ENCODE assay signal across 1 cellular context in genomic region chr16:88639231-88640038, GRCh38.
TF ChIP-seq lines count a peak whose summit lies in the region.

No MANE protein-coding gene starts in this region.

TF ChIP-seq in HepG2, 621 proteins besides CTCF, POLR2A, EP300 and RAD21 (continues in another document):
- 0 out of 2 replicates have a peak, but pooled peaks have one; percentile 3 for TF ChIP-seq TFDP1 (CRISPR knock-in tag; IDR thresholded peaks at IDR 0.05; ENCODE audit: borderline replicate concordance)
- no peak for TF ChIP-seq ZMAT3 (CRISPR knock-in tag; conservative IDR thresholded peaks at IDR 0.05)
- TF ChIP-seq IRF9 (CRISPR knock-in tag; IDR thresholded peaks at IDR 0.05; ENCODE audit: borderline replicate concordance): peak; percentile 62; the same call in 1 of the 2 replicates
- 0 out of 2 replicates have a peak, but pooled peaks have one; percentile 20 for TF ChIP-seq ZBTB4 (CRISPR knock-in tag; IDR thresholded peaks at IDR 0.05; ENCODE audit: borderline replicate concordance)
- peak; percentile 32; the same call in 1 of the 2 replicates for TF ChIP-seq FOXC1 (CRISPR knock-in tag; IDR thresholded peaks at IDR 0.05; ENCODE audit: borderline replicate concordance)
- TF ChIP-seq HIVEP1 (CRISPR knock-in tag; IDR thresholded peaks at IDR 0.05): no peak
- TF ChIP-seq MATR3 (CRISPR knock-in tag; IDR thresholded peaks at IDR 0.05): 0 out of 2 replicates have a peak, but pooled peaks have one; percentile 21
- no peak for TF ChIP-seq HOMEZ (CRISPR knock-in tag; IDR thresholded peaks at IDR 0.05; ENCODE audit: low read depth)
- 0 out of 2 replicates have a peak, but pooled peaks have one; percentile 33 for TF ChIP-seq SRY (CRISPR knock-in tag; IDR thresholded peaks at IDR 0.05)
- TF ChIP-seq ZFYVE20 (CRISPR knock-in tag; IDR thresholded peaks at IDR 0.05; ENCODE audit: borderline replicate concordance, low read depth): 0 out of 2 replicates have a peak, but pooled peaks have one; percentile 55
- TF ChIP-seq ZNF253 (CRISPR knock-in tag; IDR thresholded peaks at IDR 0.05; ENCODE audit: borderline replicate concordance): 0 out of 2 replicates have a peak, but pooled peaks have one; percentile 19
- TF ChIP-seq SOX6 (IDR thresholded peaks at IDR 0.05): no peak
- TF ChIP-seq SOX6 (CRISPR knock-in tag; IDR thresholded peaks at IDR 0.05): 0 out of 2 replicates have a peak, but pooled peaks have one; percentile 24
- TF ChIP-seq ZBTB40 (IDR thresholded peaks at IDR 0.05): no peak
- TF ChIP-seq ZBTB40 (CRISPR knock-in tag; IDR thresholded peaks at IDR 0.05): peak; percentile 55; the same call in 1 of the 2 replicates
- peak; percentile 70; the same call in 1 of the 2 replicates for TF ChIP-seq ZFP91 (CRISPR knock-in tag; IDR thresholded peaks at IDR 0.05; ENCODE audit: borderline replicate concordance)
- peak; percentile 57 for TF ChIP-seq RBM39 (IDR thresholded peaks at IDR 0.05; ENCODE audit: low read depth, low read length, poor library complexity, severe bottlenecking)
- no peak for TF ChIP-seq DRAP1 (CRISPR knock-in tag; IDR thresholded peaks at IDR 0.05)
- no peak for TF ChIP-seq SMYD3 (CRISPR knock-in tag; IDR thresholded peaks at IDR 0.05)
- TF ChIP-seq ZNF556 (CRISPR knock-in tag; IDR thresholded peaks at IDR 0.05; ENCODE audit: borderline replicate concordance): 0 out of 2 replicates have a peak, but pooled peaks have one; percentile 69
- peak; percentile 52; the same call in 1 of the 2 replicates for TF ChIP-seq MED13 (CRISPR knock-in tag; IDR thresholded peaks at IDR 0.05)
- peak; percentile 26; the same call in 1 of the 2 replicates for TF ChIP-seq ARID4A (CRISPR knock-in tag; IDR thresholded peaks at IDR 0.05; ENCODE audit: borderline replicate concordance)
